ENCODE assay signal across 10 cellular contexts in the genomic region with DNA sequence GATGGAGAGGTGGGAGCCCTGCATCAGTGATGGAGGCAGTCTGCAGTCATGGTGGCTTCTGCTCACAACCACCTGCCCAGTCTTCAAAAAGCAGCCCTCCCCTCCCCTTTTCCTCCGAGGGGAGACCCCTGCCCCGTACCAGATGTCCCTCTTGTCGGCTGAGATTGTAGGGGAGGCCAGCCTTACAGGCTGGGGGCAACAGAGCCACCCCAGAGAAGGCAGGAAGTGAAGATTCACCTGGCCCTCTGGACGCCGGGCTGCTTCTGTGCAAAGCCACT.
"Had no signal": no experiment of that assay in that cellular context is flagged by ENCODE, and none has a peak within 500 bp of the region (broad histone marks: within the 10 kb centered on the region; RNA-seq: fewer than 3 reads in every experiment).

No MANE protein-coding gene starts in this region.

- ATAC-seq: foreskin keratinocyte, left lung had no signal

- H3K4me3 Mint-ChIP-seq: memory B cell, nephron progenitor cell had no signal

- H3K9me3 ChIP-seq: esophagus squamous epithelium, left lung, ovary, stomach had no signal

- H3K27ac Mint-ChIP-seq: memory B cell had no signal

- H3K36me3 ChIP-seq: ovary had no signal

- H3K4me3 ChIP-seq: cardiac muscle cell, esophagus squamous epithelium, left lung, ovary, stomach had no signal

- H3K27me3 Mint-ChIP-seq: memory B cell had no signal

- H3K9me3 Mint-ChIP-seq: memory B cell, nephron progenitor cell had no signal

- DNase-seq: activated CD4-positive, alpha-beta T cell treated with anti-CD3 and anti-CD28 coated beads for 4 hours; esophagus squamous epithelium; foreskin keratinocyte; nephron progenitor cell; stimulated activated CD4-positive, alpha-beta T cell treated with anti-CD3 and anti-CD28 coated beads, Interleukin-4, amount 100 ng/mL, for 24 hours; stomach had no signal

- H3K27ac ChIP-seq: cardiac muscle cell, foreskin keratinocyte, ovary had no signal

- H3K27me3 ChIP-seq: cardiac muscle cell, esophagus squamous epithelium, foreskin keratinocyte, ovary, stomach had no signal
